ENCODE assay signal across 1 cellular context in the genomic region with DNA sequence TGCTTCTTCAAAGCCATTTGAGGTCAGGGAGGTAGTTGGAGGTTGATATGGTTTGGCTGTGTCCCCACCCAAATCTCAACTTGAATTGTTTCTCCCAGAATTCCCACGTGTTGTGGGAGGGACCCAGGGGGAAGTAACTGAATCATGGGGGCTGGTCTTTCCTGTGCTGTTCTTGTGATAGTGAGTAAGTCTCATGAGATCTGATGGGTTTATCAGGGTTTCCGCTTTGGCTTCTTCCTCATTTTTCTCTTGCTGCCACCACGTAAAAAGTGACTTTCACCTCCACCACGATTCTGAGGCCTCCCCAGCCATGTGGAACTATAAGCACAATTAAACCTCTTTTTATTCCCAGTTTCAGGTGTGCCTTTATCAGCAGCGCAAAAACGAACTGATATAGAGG.
TF ChIP-seq lines count a peak whose summit lies in the region.

No MANE protein-coding gene starts in this region.

TF ChIP-seq in GM12878, 131 proteins besides CTCF, POLR2A, EP300 and RAD21 (continued from another document):
- TF ChIP-seq IKZF2 (IDR thresholded peaks at IDR 0.05) (peak in 1 of 2 experiments; percentile 36; a peak in 2 of 4 replicates), RUNX3 (IDR thresholded peaks at IDR 0.05; ENCODE audit: low read length) (peak; percentile 32; the same call in 1 of the 2 replicates)
